ENCODE assay signal across 22 cellular contexts in genomic region chr4:103095080-103095479, GRCh38.
"Had no signal": no experiment of that assay in that cellular context is flagged by ENCODE, and none has a peak within 500 bp of the region (broad histone marks: within the 10 kb centered on the region; RNA-seq: fewer than 3 reads in every experiment).

No MANE protein-coding gene starts in this region.

- H3K4me1 ChIP-seq: colonic mucosa, uterus had no signal

- H3K36me3 ChIP-seq: colonic mucosa, uterus had no signal

- H3K27ac ChIP-seq: adrenal gland, body of pancreas, colonic mucosa, gastrocnemius medialis, hepatocyte, left lung, spleen, uterus had no signal

- H3K4me3 ChIP-seq: adrenal gland, body of pancreas, colonic mucosa, gastrocnemius medialis, hepatocyte, left lung, lung, spleen, uterus had no signal

- ATAC-seq: activated CD8-positive, alpha-beta T cell treated with anti-CD3 and anti-CD28 coated beads, Interleukin-2, amount 10 ng/mL, durations not matched to agents 7 days and 5 days; body of pancreas; gastrocnemius medialis; left lung; T-helper 17 cell; WTC11 had no signal

- DNase-seq: activated CD4-positive, alpha-beta T cell treated with anti-CD3 and anti-CD28 coated beads for 1 hour; activated CD8-positive, alpha-beta T cell treated with anti-CD3 and anti-CD28 coated beads, Interleukin-2, amount 10 ng/mL, durations not matched to agents 7 days and 5 days; activated effector memory CD4-positive, alpha-beta T cell treated with Interleukin-2 at 50 U/mL for 16 hours; activated naive CD4-positive, alpha-beta T cell treated with anti-CD3 and anti-CD28 coated beads for 36 hours; activated naive CD8-positive, alpha-beta T cell treated with anti-CD3 and anti-CD28 coated beads for 36 hours; activated T-cell treated with anti-CD3 and anti-CD28 coated beads for 4 hours; adrenal gland; aorta; body of pancreas; cerebellar nuclear complex; colonic mucosa; effector memory CD4-positive, alpha-beta T cell; gastrocnemius medialis; left lung; spleen; stimulated activated naive CD4-positive, alpha-beta T cell treated with Interleukin-2 at 50 U/mL for 16 hours; T-helper 17 cell; T1000; uterus had no signal

- H3K9me3 ChIP-seq: adrenal gland, body of pancreas, colonic mucosa, gastrocnemius medialis, left lung, spleen, uterus had no signal

- H3K27me3 ChIP-seq: adrenal gland, body of pancreas, colonic mucosa, gastrocnemius medialis, hepatocyte, left lung, spleen, uterus had no signal
